ENCODE assay signal across 17 cellular contexts in the genomic region with DNA sequence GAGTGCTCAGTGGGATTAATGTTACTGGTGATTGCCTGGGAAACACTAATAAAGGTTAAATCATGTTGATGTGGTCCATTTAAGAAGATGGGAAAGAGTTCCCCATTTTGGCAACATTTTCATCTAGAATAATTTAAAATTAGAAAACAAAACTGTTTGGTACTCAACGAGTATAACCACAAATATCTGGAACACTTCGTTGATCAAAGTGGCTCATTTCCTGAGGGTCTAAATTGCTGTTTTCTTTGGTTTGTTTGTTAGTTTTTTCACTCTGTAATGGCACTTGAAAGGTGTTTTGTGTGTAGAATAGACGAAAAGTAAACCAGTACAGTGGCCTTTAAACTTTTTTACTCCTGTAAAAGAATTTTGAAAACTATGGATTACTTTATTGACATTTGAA.
DNase-seq lines count a peak whose midpoint lies in the region; ATAC-seq and TF ChIP-seq lines count a peak whose summit lies in the region.
"Had no signal": no experiment of that assay in that cellular context is flagged by ENCODE, and none has a peak within 500 bp of the region (broad histone marks: within the 10 kb centered on the region; RNA-seq: fewer than 3 reads in every experiment).

No MANE protein-coding gene starts in this region.

- H3T11ph ChIP-seq in H9 (ENCODE audit: low read length) = no peak overlapping the region

- H3K4me2 ChIP-seq in H9 (ENCODE audit: insufficient read depth, insufficient read length, low read length) (no peak overlapping the region), neural progenitor cell (no peak overlapping the region)
- H3K4me2 ChIP-seq: KMS-11 had no signal

- no peak overlapping the region for H3K27ac ChIP-seq in CD4-positive, alpha-beta T cell (ENCODE audit: low read depth, low read length)
- H3K27ac ChIP-seq in H9 (ENCODE audit: insufficient read length, low read depth, low read length) (no peak overlapping the region), neural progenitor cell (peak overlapping the region; percentile 19)
- H3K27ac ChIP-seq: C4-2B, KMS-11 had no signal

- no peak overlapping the region for H3K4me3 ChIP-seq in neural progenitor cell
- H3K4me3 ChIP-seq: MG63 had no signal

- peaks cover 3% of the 10 kb centered on the region for H3K79me1 ChIP-seq in H9 (ENCODE audit: insufficient read depth, low read depth, low read length, poor library complexity, severe bottlenecking)

- no CpG with 5 or more reads among the region's 3 CpGs for WGBS in H9 (ENCODE audit: extremely low coverage, insufficient read length, low lambda C conversion rate)

- no peaks in the 10 kb centered on the region for H3K27me3 Mint-ChIP-seq in CD4-positive, alpha-beta T cell
- H3K27me3 Mint-ChIP-seq in H9 (ENCODE audit: low read depth) (no peaks in the 10 kb centered on the region), neural progenitor cell (ENCODE audit: insufficient read depth, low read depth) (no peaks in the 10 kb centered on the region)
- H3K27me3 Mint-ChIP-seq in activated T-helper 17 cell treated with anti-CD3 and anti-CD28 coated beads, Interleukin-2, amount 50 U/mL, for 72 hours = no peaks in the 10 kb centered on the region

- no peak overlapping the region for H2BK120ac ChIP-seq in H9 (ENCODE audit: low read depth, low read length, poor library complexity, severe bottlenecking)

- no peak overlapping the region for H3K4ac ChIP-seq in H9 (ENCODE audit: low read depth, low read length)

- H3K4me3 Mint-ChIP-seq in CD4-positive, alpha-beta T cell = no peak overlapping the region
- H3K4me3 Mint-ChIP-seq in H9 (no peak overlapping the region), neural progenitor cell (no peak overlapping the region)
- H3K4me3 Mint-ChIP-seq in activated T-helper 17 cell treated with anti-CD3 and anti-CD28 coated beads, Interleukin-2, amount 50 U/mL, for 72 hours = peak overlapping the region; percentile 13

- DNase-seq in CD4-positive, alpha-beta T cell = no peak
- DNase-seq in H9 (no peak), neural progenitor cell (ENCODE audit: low spot score) (no peak), left cardiac atrium (no peak), superior temporal gyrus (ENCODE audit: extremely low spot score) (no peak), NCI-H345 treated with DMSO at 0.1 percent for 48 hours (lab: John Stamatoyannopoulos, UW; ENCODE audit: unreplicated experiment) (no peak)
- DNase-seq: Caco-2, GOT3, MG63, NCI-H1105 treated with DMSO at 0.1 percent for 48 hours, NCI-H187 treated with DMSO at 0.1 percent for 48 hours, NCI-H774, SHP77 had no signal

- H3K4me1 ChIP-seq in H9 (ENCODE audit: insufficient read depth, low read length) = no peaks in the 10 kb centered on the region
- peaks cover 66% of the 10 kb centered on the region for H3K4me1 ChIP-seq in neural progenitor cell

- H3K9me3 ChIP-seq in CD4-positive, alpha-beta T cell (ENCODE audit: control insufficient read depth, low read length) = no peaks in the 10 kb centered on the region
- H3K9me3 ChIP-seq in H9 (ENCODE audit: control insufficient read depth, low read depth, low read length) (no peaks in the 10 kb centered on the region), neural progenitor cell (ENCODE audit: low read depth) (no peaks in the 10 kb centered on the region)
- H3K9me3 ChIP-seq: Caco-2 had no signal

- H3K18ac ChIP-seq in H9 (ENCODE audit: insufficient read length, low read depth, low read length) = no peak overlapping the region

- no peak overlapping the region for H3K14ac ChIP-seq in H9 (ENCODE audit: insufficient read depth, low read length)

- TF ChIP-seq CTCF in CD4-positive, alpha-beta T cell (IDR thresholded peaks at IDR 0.05) = no peak
- TF ChIP-seq CTCF in H9 (conservative IDR thresholded peaks at IDR 0.05) (no peak), neural progenitor cell (IDR thresholded peaks at IDR 0.05) (no peak)

- H3F3A ChIP-seq in neural progenitor cell (ENCODE audit: low read depth) = peaks cover 35% of the 10 kb centered on the region

- no peak overlapping the region for H2AFZ ChIP-seq in H9 (ENCODE audit: low read length)
- no peak overlapping the region for H2AFZ ChIP-seq in neural progenitor cell (replicated peaks)

- H2BK5ac ChIP-seq in H9 (ENCODE audit: insufficient read length, low read length) = no peak overlapping the region

- no peak for ATAC-seq in CD4-positive, alpha-beta T cell (ENCODE audit: poor library complexity)
- no peak for ATAC-seq in activated T-helper 17 cell treated with anti-CD3 and anti-CD28 coated beads, Interleukin-2, amount 50 U/mL, for 72 hours (replicated peaks)
- no peak for ATAC-seq in left cardiac atrium
- ATAC-seq: SK-N-SH treated with all-trans-retinoic acid at 6 μM for 48 hours had no signal

- H3K23ac ChIP-seq in H9 (ENCODE audit: insufficient read length, low read depth, low read length) = no peak overlapping the region

- intact Hi-C loops in CD4-positive, alpha-beta T cell (cut with DNase I, micrococcal nuclease) = loop anchor here in 1 of 2 experiments (5.0 kb wide), 1 partner anchor 74 kb away; the partner anchor contains the start of gene BBX
- intact Hi-C loops in left cardiac atrium (cut with DNase I) = no loop called here

- no peak overlapping the region for H4K5ac ChIP-seq in H9 (ENCODE audit: insufficient read length, low read depth, low read length)

- POLR2A ChIA-PET in CD4-positive, alpha-beta T cell (lab: Charles Lee) = no interaction called here

- peak overlapping the region; percentile 50 for H3K27ac Mint-ChIP-seq in CD4-positive, alpha-beta T cell
- H3K27ac Mint-ChIP-seq in H9 = peak overlapping the region in 2 of 3 experiments; percentile 70 to 81; a peak in 2 of 7 replicates
- peak overlapping the region; percentile 66 for H3K27ac Mint-ChIP-seq in activated T-helper 17 cell treated with anti-CD3 and anti-CD28 coated beads, Interleukin-2, amount 50 U/mL, for 72 hours
- H3K27ac Mint-ChIP-seq in neural progenitor cell = no peak overlapping the region

- H3K36me3 Mint-ChIP-seq in CD4-positive, alpha-beta T cell (ENCODE audit: low read depth) = peaks cover 3% of the 10 kb centered on the region
- peaks cover 0 to 13% (median 2%) of the 10 kb centered on the region in 3 experiments; a peak in 3 of 7 replicates for H3K36me3 Mint-ChIP-seq in H9 (ENCODE audit: insufficient read depth in 1 of 3, low read depth in 3 of 3)
- no peaks in the 10 kb centered on the region for H3K36me3 Mint-ChIP-seq in activated T-helper 17 cell treated with anti-CD3 and anti-CD28 coated beads, Interleukin-2, amount 50 U/mL, for 72 hours (ENCODE audit: low read depth)
- peaks cover 11% of the 10 kb centered on the region for H3K36me3 Mint-ChIP-seq in neural progenitor cell

- H4K20me1 ChIP-seq in H9 (ENCODE audit: control insufficient read depth, insufficient read depth, insufficient read length) (no peaks in the 10 kb centered on the region), neural progenitor cell (ENCODE audit: low read depth) (peaks cover 81% of the 10 kb centered on the region)

- no peak overlapping the region for H2BK20ac ChIP-seq in H9 (ENCODE audit: low read depth, low read length, poor library complexity, severe bottlenecking)

- H3K9me3 Mint-ChIP-seq in CD4-positive, alpha-beta T cell = no peaks in the 10 kb centered on the region
- H3K9me3 Mint-ChIP-seq in H9 (peaks cover 0 to 5% of the 10 kb centered on the region in 2 experiments; a peak in 1 of 5 replicates), neural progenitor cell (peaks cover 6% of the 10 kb centered on the region)
- no peaks in the 10 kb centered on the region for H3K9me3 Mint-ChIP-seq in activated T-helper 17 cell treated with anti-CD3 and anti-CD28 coated beads, Interleukin-2, amount 50 U/mL, for 72 hours

- no peaks in the 10 kb centered on the region for H3K36me3 ChIP-seq in neural progenitor cell

- no peak overlapping the region for H4K8ac ChIP-seq in H9 (replicated peaks; ENCODE audit: insufficient read length, low read depth, low read length)

- peaks cover 74% of the 10 kb centered on the region for H3K4me1 Mint-ChIP-seq in CD4-positive, alpha-beta T cell (ENCODE audit: low read depth)
- H3K4me1 Mint-ChIP-seq in H9 (peaks cover 55 to 58% of the 10 kb centered on the region in 2 experiments), neural progenitor cell (peaks cover 70% of the 10 kb centered on the region)
- peaks cover 36% of the 10 kb centered on the region for H3K4me1 Mint-ChIP-seq in activated T-helper 17 cell treated with anti-CD3 and anti-CD28 coated beads, Interleukin-2, amount 50 U/mL, for 72 hours

- H4K91ac ChIP-seq in H9 (ENCODE audit: insufficient read length, low read depth, low read length) = no peak overlapping the region

- no peak overlapping the region for H3K56ac ChIP-seq in H9 (ENCODE audit: insufficient read length, low read depth, low read length)

- CTCF ChIA-PET in CD4-positive, alpha-beta T cell (lab: Charles Lee) = no interaction called here

- no peak overlapping the region for H2BK12ac ChIP-seq in H9 (ENCODE audit: insufficient read length, low read depth, low read length)

- H3K9ac ChIP-seq in H9 (ENCODE audit: extremely low read depth, insufficient read length, low read length) (no peak overlapping the region), neural progenitor cell (no peak overlapping the region)
- H3K9ac ChIP-seq: KMS-11 had no signal

- no peaks in the 10 kb centered on the region for H3K27me3 ChIP-seq in CD4-positive, alpha-beta T cell (ENCODE audit: control insufficient read depth, insufficient read depth, low read length)
- H3K27me3 ChIP-seq in H9 (ENCODE audit: insufficient read depth, low read length) (no peaks in the 10 kb centered on the region), neural progenitor cell (no peaks in the 10 kb centered on the region)
- H3K27me3 ChIP-seq: MG63 had no signal

- H2AK5ac ChIP-seq in H9 (ENCODE audit: insufficient read length, low read length) = no peak overlapping the region

- no peak overlapping the region for H2BK15ac ChIP-seq in H9 (ENCODE audit: low read depth, low read length)

- H3K23me2 ChIP-seq in H9 (ENCODE audit: insufficient read length, low read depth, low read length, poor library complexity, severe bottlenecking) = no peaks in the 10 kb centered on the region

- H3K79me2 ChIP-seq in H9 (ENCODE audit: insufficient read depth, low read length) (no peaks in the 10 kb centered on the region), neural progenitor cell (ENCODE audit: low read depth) (peaks cover 89% of the 10 kb centered on the region)
